In genomic region chr6:56757585-56757984, GRCh38 we compare ENCODE assay signal across 10 cellular contexts.
DNase-seq lines count a peak whose midpoint lies in the region; ATAC-seq and TF ChIP-seq lines count a peak whose summit lies in the region.
"Had no signal": no experiment of that assay in that cellular context is flagged by ENCODE, and none has a peak within 500 bp of the region (broad histone marks: within the 10 kb centered on the region; RNA-seq: fewer than 3 reads in every experiment).

No MANE protein-coding gene starts in this region.

- no peaks in the 10 kb centered on the region for H3K9me3 Mint-ChIP-seq in natural killer cell
- H3K9me3 Mint-ChIP-seq: activated B cell treated with CpG ODN at 0.5 μM for 24 hours had no signal

- H3K4me1 Mint-ChIP-seq in natural killer cell: no peaks in the 10 kb centered on the region
- H3K4me1 Mint-ChIP-seq: activated B cell treated with CpG ODN at 0.5 μM for 24 hours had no signal

- TF ChIP-seq POLR2A in Peyer's patch (IDR thresholded peaks at IDR 0.05) (no peak), upper lobe of left lung (IDR thresholded peaks at IDR 0.05) (no peak)

- H3K36me3 ChIP-seq in Peyer's patch (no peaks in the 10 kb centered on the region), heart right ventricle (no peaks in the 10 kb centered on the region), upper lobe of left lung (no peaks in the 10 kb centered on the region)
- H3K36me3 ChIP-seq: BLaER1 treated with 17β-estradiol and CSF1 and Interleukin-3, amounts not matched to agents 10 nM and 100 nM had no signal

- ATAC-seq in heart right ventricle (peak in 7 of 8 donors; percentile 22 to 65 (median 58)), upper lobe of left lung (ENCODE audit: low FRiP score in 2 of 2) (peak; percentile 71 to 83), GM21447 (IDR thresholded peaks at IDR 0.05; ENCODE audit: unreplicated experiment) (no peak), HG03280 (IDR thresholded peaks at IDR 0.05; ENCODE audit: unreplicated experiment) (no peak), natural killer cell (no peak)

- H3K27ac Mint-ChIP-seq in natural killer cell: no peak overlapping the region
- H3K27ac Mint-ChIP-seq: activated B cell treated with CpG ODN at 0.5 μM for 24 hours had no signal

- no peak overlapping the region for H3K4me3 Mint-ChIP-seq in natural killer cell
- H3K4me3 Mint-ChIP-seq: activated B cell treated with CpG ODN at 0.5 μM for 24 hours had no signal

- H3K36me3 Mint-ChIP-seq in natural killer cell: no peaks in the 10 kb centered on the region

- peaks cover 0 to 3% of the 10 kb centered on the region in 2 donors for H3K27me3 Mint-ChIP-seq in natural killer cell (ENCODE audit: low read depth in 2 of 2)
- H3K27me3 Mint-ChIP-seq: activated B cell treated with CpG ODN at 0.5 μM for 24 hours had no signal

- 81 to 88% methylated on average over 1 of the region's 1 CpG for WGBS in heart right ventricle, 2 donors
- 15 to 48% methylated on average over 1 of the region's 1 CpG for WGBS in upper lobe of left lung, 2 donors

- DNase-seq in NOMO-1 (lab: John Stamatoyannopoulos, UW; ENCODE audit: unreplicated experiment in 2 of 2) (peak; percentile 24 to 40), NOMO-1 treated with dmso at 0.1 percent for 144 hours (lab: John Stamatoyannopoulos, UW; ENCODE audit: unreplicated experiment) (no peak), Peyer's patch (peak in 1 of 3 donors; percentile 55), heart right ventricle (no peak), upper lobe of left lung (peak in 1 of 2 donors; percentile 70), natural killer cell (no peak)
- DNase-seq: activated B cell treated with CpG ODN at 0.5 μM for 24 hours had no signal

- H3K27ac ChIP-seq in Peyer's patch (no peak overlapping the region), heart right ventricle (peak overlapping the region in 1 of 10 donors; percentile 52), upper lobe of left lung (peak overlapping the region in 3 of 4 donors; percentile 2 to 58 (median 51))
- H3K27ac ChIP-seq: BLaER1 treated with 17β-estradiol and CSF1 and Interleukin-3, amounts not matched to agents 10 nM and 100 nM had no signal

- intact Hi-C loops in heart right ventricle (cut with DNase I): loop anchor here in 7 of 10 donors (5.0 to 10.0 kb wide), 7 partner anchors 40 to 123 kb away; partner anchors contain the start of gene DST (in 2 of the 7)
- intact Hi-C loops in natural killer cell (cut with micrococcal nuclease): no loop called here

- H3K4me1 ChIP-seq in Peyer's patch (peaks cover 0 to 20% (median 0%) of the 10 kb centered on the region in 4 donors), heart right ventricle (peaks cover 3 to 68% (median 59%) of the 10 kb centered on the region in 9 donors), upper lobe of left lung (peaks cover 8 to 23% (median 15%) of the 10 kb centered on the region in 4 donors)

- TF ChIP-seq EP300 in upper lobe of left lung (IDR thresholded peaks at IDR 0.05): no peak

- no peaks in the 10 kb centered on the region for H3K27me3 ChIP-seq in Peyer's patch
- H3K27me3 ChIP-seq in heart right ventricle: no peaks in the 10 kb centered on the region
- no peaks in the 10 kb centered on the region for H3K27me3 ChIP-seq in upper lobe of left lung
- H3K27me3 ChIP-seq: BLaER1 treated with 17β-estradiol and CSF1 and Interleukin-3, amounts not matched to agents 10 nM and 100 nM had no signal

- H3K9me3 ChIP-seq in Peyer's patch: no peaks in the 10 kb centered on the region
- no peaks in the 10 kb centered on the region for H3K9me3 ChIP-seq in heart right ventricle
- no peaks in the 10 kb centered on the region for H3K9me3 ChIP-seq in upper lobe of left lung
- H3K9me3 ChIP-seq: BLaER1 treated with 17β-estradiol and CSF1 and Interleukin-3, amounts not matched to agents 10 nM and 100 nM had no signal

- peak in 4 of 6 experiments; percentile 3 to 49 (median 38) for TF ChIP-seq CTCF in Peyer's patch (IDR thresholded peaks at IDR 0.05)
- peak in 6 of 9 donors; percentile 29 to 55 (median 44) for TF ChIP-seq CTCF in heart right ventricle (IDR thresholded peaks at IDR 0.05)
- TF ChIP-seq CTCF in upper lobe of left lung (IDR thresholded peaks at IDR 0.05): peak in 3 of 6 experiments; percentile 43 to 53 (median 53)
- no peak for TF ChIP-seq CTCF in natural killer cell (IDR thresholded peaks at IDR 0.05)

- H3K4me3 ChIP-seq in Peyer's patch: no peak overlapping the region
- no peak overlapping the region for H3K4me3 ChIP-seq in heart right ventricle
- no peak overlapping the region for H3K4me3 ChIP-seq in upper lobe of left lung
- H3K4me3 ChIP-seq: BLaER1 treated with 17β-estradiol and CSF1 and Interleukin-3, amounts not matched to agents 10 nM and 100 nM had no signal

Comparison
In these comparisons a context has a peak if more than half of its experiments do, and no peak if none do; other contexts are left out.
1. DNase-seq: peak in NOMO-1 (2 of 2); none in NOMO-1 treated with dmso at 0.1 percent for 144 hours (single experiment), heart right ventricle (0 of 2) and natural killer cell (single experiment).
2. H3K27ac ChIP-seq: peak in upper lobe of left lung (3 of 4); none in Peyer's patch (0 of 4).
3. ATAC-seq: peak in heart right ventricle (7 of 8) and upper lobe of left lung (2 of 2); none in GM21447 (single experiment), HG03280 (single experiment) and natural killer cell (0 of 3).